9 cellular contexts compared by ENCODE assay signal in genomic region chr9:128921881-128922763, GRCh38. TPM values are rescaled to one million over a fixed set of nuclear protein-coding genes. Genes with fewer than 3 reads are reported as not detected.
DNase-seq lines count a peak whose midpoint lies in the region; ATAC-seq and TF ChIP-seq lines count a peak whose summit lies in the region.
"Had no signal": no experiment of that assay in that cellular context is flagged by ENCODE, and none has a peak within 500 bp of the region (broad histone marks: within the 10 kb centered on the region; RNA-seq: fewer than 3 reads in every experiment).

No MANE protein-coding gene starts in this region.

- H3K4me3 ChIP-seq in heart right ventricle (peak overlapping the region; percentile 16 to 74 (median 62)), rectal smooth muscle tissue (ENCODE audit: low read length) (peak overlapping the region; percentile 59)

- H3K36me3 ChIP-seq in heart right ventricle = peaks cover 0 to 24% (median 0%) of the 10 kb centered on the region in 9 donors
- peaks cover 6% of the 10 kb centered on the region for H3K36me3 ChIP-seq in rectal smooth muscle tissue (ENCODE audit: control insufficient read depth, insufficient read depth, low read length)

- TF ChIP-seq CTCF in heart right ventricle (IDR thresholded peaks at IDR 0.05) = peak in 3 of 9 donors; percentile 18 to 27 (median 22)

- no peak overlapping the region for H3K27ac Mint-ChIP-seq in activated CD8-positive, alpha-beta T cell treated with anti-CD3 and anti-CD28 coated beads, Interleukin-2, amount 10 ng/mL, durations not matched to agents 7 days and 5 days
- H3K27ac Mint-ChIP-seq: memory B cell had no signal

- no peaks in the 10 kb centered on the region for H3K27me3 Mint-ChIP-seq in activated CD8-positive, alpha-beta T cell treated with anti-CD3 and anti-CD28 coated beads, Interleukin-2, amount 10 ng/mL, durations not matched to agents 7 days and 5 days (ENCODE audit: low read depth)
- H3K27me3 Mint-ChIP-seq: memory B cell had no signal

- peak overlapping the region; percentile 20 to 94 (median 87) for H3K27ac ChIP-seq in heart right ventricle
- H3K27ac ChIP-seq in rectal smooth muscle tissue (ENCODE audit: low read depth, low read length) = peak overlapping the region; percentile 77

- peaks cover 11% of the 10 kb centered on the region for H3K4me1 Mint-ChIP-seq in activated CD8-positive, alpha-beta T cell treated with anti-CD3 and anti-CD28 coated beads, Interleukin-2, amount 10 ng/mL, durations not matched to agents 7 days and 5 days (ENCODE audit: low read depth)
- H3K4me1 Mint-ChIP-seq: memory B cell had no signal

- intact Hi-C loops in heart right ventricle (cut with DNase I) = loop anchor here in 3 of 10 donors (1.0 to 5.0 kb wide), 3 partner anchors 39 to 40 kb away; partner anchors contain the start of genes LRRC8A (in 3 of the 3) and KYAT1 (in 1 of the 3)

- ATAC-seq in activated CD8-positive, alpha-beta T cell treated with anti-CD3 and anti-CD28 coated beads, Interleukin-2, amount 10 ng/mL, durations not matched to agents 7 days and 5 days = peak; percentile 31
- ATAC-seq in heart right ventricle (peak; percentile 66 to 81 (median 74)), HG02610 (IDR thresholded peaks at IDR 0.05; ENCODE audit: unreplicated experiment) (no peak)

- POLR2A ChIA-PET in activated CD8-positive, alpha-beta T cell treated with anti-CD3 and anti-CD28 coated beads, Interleukin-2, amount 10 ng/mL, durations not matched to agents 7 days and 5 days (lab: Charles Lee) = no interaction called here

- no peaks in the 10 kb centered on the region for H3K27me3 ChIP-seq in heart right ventricle
- no peaks in the 10 kb centered on the region for H3K27me3 ChIP-seq in rectal smooth muscle tissue (ENCODE audit: control insufficient read depth, insufficient read depth, low read length)

- no peak overlapping the region for H3K4me3 Mint-ChIP-seq in activated CD8-positive, alpha-beta T cell treated with anti-CD3 and anti-CD28 coated beads, Interleukin-2, amount 10 ng/mL, durations not matched to agents 7 days and 5 days
- H3K4me3 Mint-ChIP-seq: memory B cell had no signal

- peak overlapping the region; percentile 49 for H3K9ac ChIP-seq in rectal smooth muscle tissue (ENCODE audit: low read length)

- H3K4me1 ChIP-seq in heart right ventricle = peaks cover 15 to 58% (median 46%) of the 10 kb centered on the region in 9 donors
- peaks cover 13% of the 10 kb centered on the region for H3K4me1 ChIP-seq in rectal smooth muscle tissue (ENCODE audit: control insufficient read depth, insufficient read depth, low read length)

- CTCF ChIA-PET in activated CD8-positive, alpha-beta T cell treated with anti-CD3 and anti-CD28 coated beads, Interleukin-2, amount 10 ng/mL, durations not matched to agents 7 days and 5 days (lab: Charles Lee) = interaction anchor here (8.7 kb wide), 1 partner anchor 59 kb away, joined by 160 read pairs; no protein-coding TSS in a partner anchor

- DNase-seq in DMS114 treated with DMSO at 0.1 percent for 48 hours (lab: John Stamatoyannopoulos, UW; ENCODE audit: unreplicated experiment) (peak; percentile 23), heart right ventricle (peak; percentile 63 to 64), kidney glomerular epithelial cell (lab: John Stamatoyannopoulos, UW) (no peak), SKM-1 (lab: John Stamatoyannopoulos, UW; ENCODE audit: unreplicated experiment) (no peak), Ammon's horn (ENCODE audit: low spot score) (no peak)
- no peak for DNase-seq in activated CD8-positive, alpha-beta T cell treated with anti-CD3 and anti-CD28 coated beads, Interleukin-2, amount 10 ng/mL, durations not matched to agents 7 days and 5 days

- no peaks in the 10 kb centered on the region for H3K9me3 Mint-ChIP-seq in activated CD8-positive, alpha-beta T cell treated with anti-CD3 and anti-CD28 coated beads, Interleukin-2, amount 10 ng/mL, durations not matched to agents 7 days and 5 days (ENCODE audit: insufficient read depth)
- H3K9me3 Mint-ChIP-seq: memory B cell had no signal

- H3K36me3 Mint-ChIP-seq in activated CD8-positive, alpha-beta T cell treated with anti-CD3 and anti-CD28 coated beads, Interleukin-2, amount 10 ng/mL, durations not matched to agents 7 days and 5 days (ENCODE audit: low read depth) = peaks cover 14% of the 10 kb centered on the region

- no peaks in the 10 kb centered on the region for H3K9me3 ChIP-seq in heart right ventricle

- 13 to 14% methylated on average over 32 of the region's 32 CpGs for WGBS in heart right ventricle, 2 donors

RNA-seq across cellular contexts. Expression of gene PHYHD1, which starts 1.3 kb away (rescaled TPM):
- under 1 TPM; 0.55 to 0.68 TPM for total RNA-seq in activated CD8-positive, alpha-beta T cell treated with anti-CD3 and anti-CD28 coated beads, Interleukin-2, amount 10 ng/mL, durations not matched to agents 7 days and 5 days
- 10 to 100 TPM; 14.7 to 38.9 (median 21.8) TPM for total RNA-seq in heart right ventricle
- 10 to 100 TPM; 26.3 to 49.2 TPM for polyA plus RNA-seq in heart right ventricle

RNA-seq across cellular contexts. Expression of gene DOLK, which starts 25.3 kb away (rescaled TPM):
- total RNA-seq in activated CD8-positive, alpha-beta T cell treated with anti-CD3 and anti-CD28 coated beads, Interleukin-2, amount 10 ng/mL, durations not matched to agents 7 days and 5 days = 1 to 10 TPM; 7.9 to 8.7 TPM
- total RNA-seq in heart right ventricle = 10 to 100 TPM in 3 of 10 donors, 1 to 10 TPM in 7; 6.0 to 12.0 (median 8.8) TPM
- polyA plus RNA-seq in heart right ventricle = 10 to 100 TPM in 1 of 2 donors, 1 to 10 TPM in 1; 5.0 to 14.2 TPM

RNA-seq across cellular contexts. Expression of gene NUP188, which starts 25.4 kb away (rescaled TPM):
- total RNA-seq in activated CD8-positive, alpha-beta T cell treated with anti-CD3 and anti-CD28 coated beads, Interleukin-2, amount 10 ng/mL, durations not matched to agents 7 days and 5 days = 10 to 100 TPM; 83.8 to 85.2 TPM
- total RNA-seq in heart right ventricle = 10 to 100 TPM; 16.1 to 27.3 (median 20.6) TPM
- 10 to 100 TPM; 12.7 to 20.6 TPM for polyA plus RNA-seq in heart right ventricle

RNA-seq across cellular contexts. Expression of gene LRRC8A, which starts 40.2 kb away (rescaled TPM):
- total RNA-seq in activated CD8-positive, alpha-beta T cell treated with anti-CD3 and anti-CD28 coated beads, Interleukin-2, amount 10 ng/mL, durations not matched to agents 7 days and 5 days = 10 to 100 TPM; 26.1 to 27.2 TPM
- 10 to 100 TPM; 15.2 to 45.1 (median 19.6) TPM for total RNA-seq in heart right ventricle
- polyA plus RNA-seq in heart right ventricle = 10 to 100 TPM; 13.2 to 41.7 TPM

RNA-seq across cellular contexts. Expression of gene KYAT1, which starts 40.4 kb away (rescaled TPM):
- total RNA-seq in activated CD8-positive, alpha-beta T cell treated with anti-CD3 and anti-CD28 coated beads, Interleukin-2, amount 10 ng/mL, durations not matched to agents 7 days and 5 days = 10 to 100 TPM; 12.6 to 13.0 TPM
- total RNA-seq in heart right ventricle = 10 to 100 TPM in 7 of 10 donors, 1 to 10 TPM in 3; 8.9 to 20.3 (median 11.1) TPM
- 10 to 100 TPM; 10.9 to 12.7 TPM for polyA plus RNA-seq in heart right ventricle

Comparison
In these comparisons a context has a peak if more than half of its experiments do, and no peak if none do; other contexts are left out.
1. DNase-seq: peak in DMS114 treated with DMSO at 0.1 percent for 48 hours (single experiment) and heart right ventricle (2 of 2); none in activated CD8-positive, alpha-beta T cell treated with anti-CD3 and anti-CD28 coated beads, Interleukin-2, amount 10 ng/mL, durations not matched to agents 7 days and 5 days (single experiment), kidney glomerular epithelial cell (single experiment), SKM-1 (single experiment) and Ammon's horn (single experiment).
2. RNA of gene PHYHD1, which starts 1.3 kb away (total RNA-seq): 14.7 to 38.9 TPM in heart right ventricle; 0.55 to 0.68 TPM in activated CD8-positive, alpha-beta T cell treated with anti-CD3 and anti-CD28 coated beads, Interleukin-2, amount 10 ng/mL, durations not matched to agents 7 days and 5 days; every median in the first group is over 4 times any median in the second.